Comparison of ENCODE assay signal across 20 cellular contexts in genomic region chr6:77461796-77462195, GRCh38. TPM values are rescaled to one million over a fixed set of nuclear protein-coding genes. Genes with fewer than 3 reads are reported as not detected.
DNase-seq lines count a peak whose midpoint lies in the region; ATAC-seq and TF ChIP-seq lines count a peak whose summit lies in the region.
"Had no signal": no experiment of that assay in that cellular context is flagged by ENCODE, and none has a peak within 500 bp of the region (broad histone marks: within the 10 kb centered on the region; RNA-seq: fewer than 3 reads in every experiment).

No MANE protein-coding gene starts in this region.

- H3K4me3 Mint-ChIP-seq in endodermal cell (peak overlapping the region; percentile 68), nephron (peak overlapping the region; percentile 83 to 87 (median 86))
- no peak overlapping the region for H3K4me3 Mint-ChIP-seq in activated naive CD4-positive, alpha-beta T cell treated with anti-CD3 and anti-CD28 coated beads, Interleukin-2, amount 10 ng/mL, durations not matched to agents 7 days and 5 days

- no peak overlapping the region for H3K27ac Mint-ChIP-seq in endodermal cell
- H3K27ac Mint-ChIP-seq in nephron = no peak overlapping the region
- no peak overlapping the region for H3K27ac Mint-ChIP-seq in activated naive CD4-positive, alpha-beta T cell treated with anti-CD3 and anti-CD28 coated beads, Interleukin-2, amount 10 ng/mL, durations not matched to agents 7 days and 5 days
- H3K27ac Mint-ChIP-seq: activated naive CD8-positive, alpha-beta T cell; CD4-positive, alpha-beta memory T cell had no signal

- TF ChIP-seq CTCF in cardiac muscle cell (IDR thresholded peaks at IDR 0.05; ENCODE audit: low read depth, low read length) = no peak
- no peak for TF ChIP-seq CTCF in endodermal cell (conservative IDR thresholded peaks at IDR 0.05)
- TF ChIP-seq CTCF in nephron (IDR thresholded peaks at IDR 0.05; ENCODE audit: unreplicated experiment in 3 of 3) = no peak
- no peak for TF ChIP-seq CTCF in mucosa of descending colon (IDR thresholded peaks at IDR 0.05)

- no peak overlapping the region for H3K9ac ChIP-seq in endodermal cell (ENCODE audit: extremely low read depth, low read length, poor library complexity, severe bottlenecking)

- ATAC-seq in Right ventricle myocardium superior (ENCODE audit: poor library complexity) = no peak
- no peak for ATAC-seq in HG03095 (IDR thresholded peaks at IDR 0.05; ENCODE audit: unreplicated experiment)
- ATAC-seq in mucosa of descending colon = no peak
- ATAC-seq: activated T-cell treated with anti-CD3 and anti-CD28 coated beads, Interleukin-2, amount 50 U/mL, for 4 hours had no signal

- H3K27me3 ChIP-seq in cardiac muscle cell (peaks cover 21% of the 10 kb centered on the region), endodermal cell (ENCODE audit: control insufficient read depth, insufficient read depth, low read length, poor library complexity, severe bottlenecking) (peaks cover 58% of the 10 kb centered on the region)

- peak overlapping the region; percentile 67 for H3K4me3 ChIP-seq in cardiac muscle cell
- H3K4me3 ChIP-seq in endodermal cell (ENCODE audit: low read length) = no peak overlapping the region
- no peak overlapping the region for H3K4me3 ChIP-seq in mucosa of descending colon

- CTCF ChIA-PET in activated naive CD4-positive, alpha-beta T cell treated with anti-CD3 and anti-CD28 coated beads, Interleukin-2, amount 10 ng/mL, durations not matched to agents 7 days and 5 days (lab: Charles Lee) = no interaction called here

- intact Hi-C loops in Right ventricle myocardium superior (cut with DNase I) (loop anchor here (10.0 kb wide), 1 partner anchor 777 kb away; no protein-coding TSS in a partner anchor), mucosa of descending colon (cut with DNase I, micrococcal nuclease) (no loop called here)

- H3K4me1 ChIP-seq in cardiac muscle cell (ENCODE audit: low read depth) (peaks cover 10% of the 10 kb centered on the region), endodermal cell (ENCODE audit: control insufficient read depth, insufficient read depth, low read length) (no peaks in the 10 kb centered on the region), mucosa of descending colon (ENCODE audit: low read depth) (peaks cover 19% of the 10 kb centered on the region)

- H3K9me3 Mint-ChIP-seq in endodermal cell = no peaks in the 10 kb centered on the region
- H3K9me3 Mint-ChIP-seq in nephron = peaks cover 2% of the 10 kb centered on the region
- peaks cover 2% of the 10 kb centered on the region for H3K9me3 Mint-ChIP-seq in activated naive CD4-positive, alpha-beta T cell treated with anti-CD3 and anti-CD28 coated beads, Interleukin-2, amount 10 ng/mL, durations not matched to agents 7 days and 5 days
- H3K9me3 Mint-ChIP-seq: activated T-cell treated with anti-CD3 and anti-CD28 coated beads, Interleukin-2, amount 50 U/mL, for 4 hours had no signal

- 73 to 91% methylated on average over 7 to 8 of the region's 8 CpGs for WGBS in endodermal cell (ENCODE audit: insufficient coverage in 1 of 2, insufficient read length in 1 of 2), 2 experiments

- H3K9me3 ChIP-seq in cardiac muscle cell (ENCODE audit: low read depth) = no peaks in the 10 kb centered on the region
- no peaks in the 10 kb centered on the region for H3K9me3 ChIP-seq in endodermal cell (ENCODE audit: control insufficient read depth, low read length)
- H3K9me3 ChIP-seq in mucosa of descending colon = no peaks in the 10 kb centered on the region
- H3K9me3 ChIP-seq: upper lobe of left lung had no signal

- H3K27ac ChIP-seq in cardiac muscle cell = no peak overlapping the region
- H3K27ac ChIP-seq in endodermal cell (ENCODE audit: low read depth, low read length) = no peak overlapping the region
- H3K27ac ChIP-seq: upper lobe of left lung had no signal

- H3K36me3 Mint-ChIP-seq in endodermal cell (ENCODE audit: low read depth) (no peaks in the 10 kb centered on the region), nephron (ENCODE audit: low read depth) (no peaks in the 10 kb centered on the region)
- no peaks in the 10 kb centered on the region for H3K36me3 Mint-ChIP-seq in activated naive CD4-positive, alpha-beta T cell treated with anti-CD3 and anti-CD28 coated beads, Interleukin-2, amount 10 ng/mL, durations not matched to agents 7 days and 5 days
- H3K36me3 Mint-ChIP-seq: activated naive CD8-positive, alpha-beta T cell had no signal

- H3K36me3 ChIP-seq in cardiac muscle cell = no peaks in the 10 kb centered on the region
- no peaks in the 10 kb centered on the region for H3K36me3 ChIP-seq in endodermal cell (ENCODE audit: control insufficient read depth, insufficient read depth, low read length)
- no peaks in the 10 kb centered on the region for H3K36me3 ChIP-seq in mucosa of descending colon (ENCODE audit: low read depth)
- H3K36me3 ChIP-seq: upper lobe of left lung had no signal

- H3K27me3 Mint-ChIP-seq in endodermal cell (ENCODE audit: insufficient read depth) = peaks cover 54% of the 10 kb centered on the region
- H3K27me3 Mint-ChIP-seq in nephron (ENCODE audit: low read depth) = peaks cover 87% of the 10 kb centered on the region
- H3K27me3 Mint-ChIP-seq in activated naive CD4-positive, alpha-beta T cell treated with anti-CD3 and anti-CD28 coated beads, Interleukin-2, amount 10 ng/mL, durations not matched to agents 7 days and 5 days = peaks cover 52% of the 10 kb centered on the region

- peaks cover 17% of the 10 kb centered on the region for H3K4me1 Mint-ChIP-seq in endodermal cell
- H3K4me1 Mint-ChIP-seq in nephron = peaks cover 16% of the 10 kb centered on the region
- H3K4me1 Mint-ChIP-seq in activated naive CD4-positive, alpha-beta T cell treated with anti-CD3 and anti-CD28 coated beads, Interleukin-2, amount 10 ng/mL, durations not matched to agents 7 days and 5 days = peaks cover 20% of the 10 kb centered on the region

- DNase-seq in cardiac muscle cell (ENCODE audit: low read depth in 1 of 2, low spot score in 1 of 2) = peak in 1 of 2 donors; percentile 9
- no peak for DNase-seq in Right ventricle myocardium superior
- peak; percentile 51 for DNase-seq in endodermal cell
- no peak for DNase-seq in mucosa of descending colon
- DNase-seq in activated naive CD4-positive, alpha-beta T cell treated with anti-CD3 and anti-CD28 coated beads, Interleukin-2, amount 10 ng/mL, durations not matched to agents 7 days and 5 days = no peak
- DNase-seq in activated T-cell treated with anti-CD3 and anti-CD28 coated beads, Interleukin-2, amount 50 U/mL, for 1 hour = no peak
- DNase-seq: activated CD4-positive, alpha-beta T cell treated with anti-CD3 and anti-CD28 coated beads, Interleukin-2, amount 50 U/mL, for 4 hours; activated T-cell treated with anti-CD3 and anti-CD28 coated beads, Interleukin-2, amount 50 U/mL, for 4 hours; CD4-positive, alpha-beta memory T cell; DMS79 treated with DMSO at 0.1 percent for 48 hours; NCI-H2107; NCI-H526 treated with DMSO at 0.1 percent for 48 hours had no signal

RNA-seq across cellular contexts. Expression of gene HTR1B, which starts 1.5 kb away (rescaled TPM):
- total RNA-seq in cardiac muscle cell (2.2 and 6.4 TPM in 2 replicates), Right ventricle myocardium superior (not detected), endodermal cell (1 to 10 TPM; 2.9 to 3.9 TPM), mucosa of descending colon (under 1 TPM in 2 of 3 donors, not detected in 1; 0.13 to 0.19 TPM)
- 0.97 and 2.8 TPM in 2 replicates for polyA plus RNA-seq in cardiac muscle cell
- 0.39 TPM for polyA plus RNA-seq in endodermal cell (2013, experiment 1 of 2)
- 0.17 TPM for polyA plus RNA-seq in endodermal cell (2013, experiment 2 of 2)
- total RNA-seq: A172; activated T-cell treated with anti-CD3 and anti-CD28 coated beads, Interleukin-2, amount 50 U/mL, for 4 hours; CD4-positive, alpha-beta memory T cell; OCI-LY7; SK-MEL-5; skeletal muscle tissue had no signal
- polyA plus RNA-seq: CD4-positive, alpha-beta memory T cell had no signal
